ENCODE assay signal across 8 cellular contexts in the genomic region with DNA sequence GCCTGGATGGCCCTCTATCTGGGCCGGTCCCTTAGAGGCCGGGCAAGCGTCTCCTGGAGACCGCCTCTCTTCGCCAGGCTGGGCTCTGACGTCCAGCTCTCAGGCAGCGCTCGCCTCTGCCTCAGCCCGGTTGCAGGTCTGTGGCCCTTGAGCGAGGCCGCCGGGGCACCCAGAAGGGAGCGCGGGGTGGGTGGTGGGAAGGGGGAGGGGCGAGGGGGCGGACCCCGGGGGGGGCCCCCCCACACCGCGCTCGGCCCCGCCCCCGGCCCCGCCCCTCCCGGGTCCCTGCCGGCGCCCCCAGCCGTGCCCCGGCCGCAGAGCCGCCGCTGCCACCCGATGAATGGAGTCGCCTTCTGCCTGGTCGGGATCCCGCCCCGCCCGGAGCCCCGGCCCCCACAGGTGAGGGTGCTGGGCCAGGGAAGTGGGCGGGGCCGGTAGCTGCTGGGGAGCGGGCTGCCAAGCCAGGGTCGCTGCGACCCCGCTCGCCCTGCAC. TPM values are rescaled to one million over a fixed set of nuclear protein-coding genes. Genes with fewer than 3 reads are reported as not detected.
DNase-seq lines count a peak whose midpoint lies in the region; ATAC-seq and TF ChIP-seq lines count a peak whose summit lies in the region.

A gene with protein sequence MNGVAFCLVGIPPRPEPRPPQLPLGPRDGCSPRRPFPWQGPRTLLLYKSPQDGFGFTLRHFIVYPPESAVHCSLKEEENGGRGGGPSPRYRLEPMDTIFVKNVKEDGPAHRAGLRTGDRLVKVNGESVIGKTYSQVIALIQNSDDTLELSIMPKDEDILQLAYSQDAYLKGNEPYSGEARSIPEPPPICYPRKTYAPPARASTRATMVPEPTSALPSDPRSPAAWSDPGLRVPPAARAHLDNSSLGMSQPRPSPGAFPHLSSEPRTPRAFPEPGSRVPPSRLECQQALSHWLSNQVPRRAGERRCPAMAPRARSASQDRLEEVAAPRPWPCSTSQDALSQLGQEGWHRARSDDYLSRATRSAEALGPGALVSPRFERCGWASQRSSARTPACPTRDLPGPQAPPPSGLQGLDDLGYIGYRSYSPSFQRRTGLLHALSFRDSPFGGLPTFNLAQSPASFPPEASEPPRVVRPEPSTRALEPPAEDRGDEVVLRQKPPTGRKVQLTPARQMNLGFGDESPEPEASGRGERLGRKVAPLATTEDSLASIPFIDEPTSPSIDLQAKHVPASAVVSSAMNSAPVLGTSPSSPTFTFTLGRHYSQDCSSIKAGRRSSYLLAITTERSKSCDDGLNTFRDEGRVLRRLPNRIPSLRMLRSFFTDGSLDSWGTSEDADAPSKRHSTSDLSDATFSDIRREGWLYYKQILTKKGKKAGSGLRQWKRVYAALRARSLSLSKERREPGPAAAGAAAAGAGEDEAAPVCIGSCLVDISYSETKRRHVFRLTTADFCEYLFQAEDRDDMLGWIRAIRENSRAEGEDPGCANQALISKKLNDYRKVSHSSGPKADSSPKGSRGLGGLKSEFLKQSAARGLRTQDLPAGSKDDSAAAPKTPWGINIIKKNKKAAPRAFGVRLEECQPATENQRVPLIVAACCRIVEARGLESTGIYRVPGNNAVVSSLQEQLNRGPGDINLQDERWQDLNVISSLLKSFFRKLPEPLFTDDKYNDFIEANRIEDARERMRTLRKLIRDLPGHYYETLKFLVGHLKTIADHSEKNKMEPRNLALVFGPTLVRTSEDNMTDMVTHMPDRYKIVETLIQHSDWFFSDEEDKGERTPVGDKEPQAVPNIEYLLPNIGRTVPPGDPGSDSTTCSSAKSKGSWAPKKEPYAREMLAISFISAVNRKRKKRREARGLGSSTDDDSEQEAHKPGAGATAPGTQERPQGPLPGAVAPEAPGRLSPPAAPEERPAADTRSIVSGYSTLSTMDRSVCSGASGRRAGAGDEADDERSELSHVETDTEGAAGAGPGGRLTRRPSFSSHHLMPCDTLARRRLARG (N-terminal part only) (plus strand): TSS at position 315 of the 493 bp plus-strand sequence. CDS start 22 bp downstream, at position 337.

- H3K4me1 ChIP-seq in SJCRH30 (no peaks in the 10 kb centered on the region), adrenal gland (replicated peaks in 1 of 2) (peaks cover 32 to 52% of the 10 kb centered on the region in 2 donors), neuronal stem cell (ENCODE audit: control insufficient read depth in 2 of 2, insufficient read depth in 1 of 2, low read depth in 1 of 2, low read length in 2 of 2) (peaks cover 14 to 33% of the 10 kb centered on the region in 2 donors), urinary bladder (ENCODE audit: insufficient read depth) (no peaks in the 10 kb centered on the region)

- H3K79me1 ChIP-seq in neuronal stem cell (ENCODE audit: low read depth, low read length), result no peaks in the 10 kb centered on the region

- H3K27ac ChIP-seq in SJCRH30 (no peak within 1 kb of the TSS), adrenal gland (peak within 1 kb of the TSS; percentile 74 to 95 (median 91)), neuronal stem cell (replicated peaks; ENCODE audit: low read length) (no peak within 1 kb of the TSS), urinary bladder (ENCODE audit: low read depth) (peak within 1 kb of the TSS; percentile 90)

- H4K8ac ChIP-seq in neuronal stem cell (ENCODE audit: low read depth, low read length), result no peak within 1 kb of the TSS

- no peak for ATAC-seq in HG03439 (IDR thresholded peaks at IDR 0.05; ENCODE audit: unreplicated experiment)

- no peak for TF ChIP-seq CTCF in GM13977 (IDR thresholded peaks at IDR 0.05; ENCODE audit: extremely low read depth, insufficient read depth, missing control alignments)
- TF ChIP-seq CTCF in adrenal gland (IDR thresholded peaks at IDR 0.05), result no peak

- peak within 1 kb of the TSS; percentile 48 for H3K4me3 ChIP-seq in SJCRH30
- H3K4me3 ChIP-seq in adrenal gland, result peak within 1 kb of the TSS; percentile 80 to 92 (median 88)
- H3K4me3 ChIP-seq in neuronal stem cell (ENCODE audit: low read length in 2 of 2), result peak within 1 kb of the TSS; percentile 50 to 82
- H3K4me3 ChIP-seq in urinary bladder (ENCODE audit: low read depth, low read length), result peak within 1 kb of the TSS; percentile 88

- H2AK5ac ChIP-seq in neuronal stem cell (ENCODE audit: low read depth, low read length), result peak within 1 kb of the TSS; percentile 91

- H2BK12ac ChIP-seq in neuronal stem cell (ENCODE audit: low read length), result peak within 1 kb of the TSS; percentile 63

- H3K9me3 ChIP-seq in SJCRH30 (replicated peaks) (no peaks in the 10 kb centered on the region), adrenal gland (replicated peaks in 1 of 3) (no peaks in the 10 kb centered on the region), neuronal stem cell (replicated peaks in 1 of 2; ENCODE audit: control insufficient read depth in 2 of 2, insufficient read depth in 1 of 2, low read depth in 1 of 2, low read length in 2 of 2) (no peaks in the 10 kb centered on the region)

- intact Hi-C loops in adrenal gland (cut with DNase I), result loop anchor here (10.0 kb wide), 2 partner anchors 57 to 157 kb away; no protein-coding TSS in a partner anchor
- intact Hi-C loops in head of caudate nucleus (cut with DNase I), result loop anchor here (5.0 kb wide), 1 partner anchor 54 kb away; no protein-coding TSS in a partner anchor

- 0% methylated on average over 9 to 42 of the region's 45 CpGs for WGBS in adrenal gland, 4 donors
- WGBS in neuronal stem cell (ENCODE audit: extremely low coverage in 2 of 2, insufficient read length in 2 of 2, insufficient replicate concordance in 1 of 2), 2 donors, result no CpG with 5 or more reads among the region's 45 CpGs
- WGBS in urinary bladder, result under 1% methylated on average over 45 of the region's 45 CpGs

- H3K23ac ChIP-seq in neuronal stem cell (ENCODE audit: low read depth, low read length, poor library complexity), result no peak within 1 kb of the TSS

- H3K4me2 ChIP-seq in neuronal stem cell (ENCODE audit: insufficient read depth, low read length, poor library complexity, severe bottlenecking), result peak within 1 kb of the TSS; percentile 99

- H2BK5ac ChIP-seq in neuronal stem cell (ENCODE audit: low read length), result peak within 1 kb of the TSS; percentile 49

- peak; percentile 78 for DNase-seq in GM13977 (ENCODE audit: low spot score)
- DNase-seq in SJCRH30, result no peak
- DNase-seq in adrenal gland, result peak; percentile 85 to 93 (median 90)
- DNase-seq in head of caudate nucleus, result peak; percentile 64 to 90 (median 78)
- DNase-seq in neuronal stem cell (ENCODE audit: low spot score), result no peak
- no peak for DNase-seq in NCI-H1436 (lab: John Stamatoyannopoulos, UW)

- TF ChIP-seq POLR2A in adrenal gland (IDR thresholded peaks at IDR 0.05), result peak in 1 of 2 donors; percentile 63

- H2BK120ac ChIP-seq in neuronal stem cell (ENCODE audit: low read depth, low read length), result no peak within 1 kb of the TSS

- H4K91ac ChIP-seq in neuronal stem cell (ENCODE audit: low read depth, low read length, poor library complexity), result no peak within 1 kb of the TSS

- peak within 1 kb of the TSS; percentile 53 for H3K4ac ChIP-seq in neuronal stem cell (ENCODE audit: low read length)

- no peaks in the 10 kb centered on the region for H3K36me3 ChIP-seq in SJCRH30
- no peaks in the 10 kb centered on the region for H3K36me3 ChIP-seq in adrenal gland (replicated peaks in 1 of 2)
- H3K36me3 ChIP-seq in neuronal stem cell (replicated peaks in 1 of 2; ENCODE audit: control insufficient read depth in 2 of 2, insufficient read depth in 2 of 2, low read length in 2 of 2), result no peaks in the 10 kb centered on the region
- no peaks in the 10 kb centered on the region for H3K36me3 ChIP-seq in urinary bladder (ENCODE audit: insufficient read depth)

- H3K27me3 ChIP-seq in SJCRH30 (no peaks in the 10 kb centered on the region; the same call in 1 of the 2 replicates), adrenal gland (no peaks in the 10 kb centered on the region), neuronal stem cell (ENCODE audit: control insufficient read depth in 3 of 3, insufficient read depth in 3 of 3, low read depth in 1 of 3, low read length in 3 of 3) (peaks cover 0 to 5% (median 0%) of the 10 kb centered on the region in 3 experiments)

- peak within 1 kb of the TSS; percentile 92 for H3K18ac ChIP-seq in neuronal stem cell (ENCODE audit: low read length)

- H3K9ac ChIP-seq in neuronal stem cell (ENCODE audit: low read depth, low read length, poor library complexity), result peak within 1 kb of the TSS; percentile 83

- H2BK15ac ChIP-seq in neuronal stem cell (ENCODE audit: low read length), result peak within 1 kb of the TSS; percentile 43

- H2AFZ ChIP-seq in neuronal stem cell (ENCODE audit: low read length), result peak within 1 kb of the TSS; percentile 88

- no peak within 1 kb of the TSS for H3K14ac ChIP-seq in neuronal stem cell (ENCODE audit: low read length)

- in situ Hi-C loops in GM13977 (cut with MboI; ENCODE audit: low pct_unique_long_range_greater_than_20kb, low sequenced_read_pairs, unreplicated experiment), result no loop called here

RNA-seq across cellular contexts. Expression of the gene that starts here (rescaled TPM):
- total RNA-seq in SJCRH30 (2014; rRNA removed; shearing (Covaris generic)), result 35.7 and 37.9 TPM in 2 replicates
- total RNA-seq in adrenal gland (10 to 100 TPM; 16.4 to 71.9 (median 29.3) TPM), urinary bladder (53.8 TPM)
- polyA plus RNA-seq in adrenal gland (10 to 100 TPM; 15.8 to 26.9 (median 17.8) TPM), urinary bladder (39.8 TPM)
- polyA plus RNA-seq in neuronal stem cell (2013, experiment 1 of 2), result 15.0 TPM
- polyA plus RNA-seq in neuronal stem cell (2013, experiment 2 of 2), result 15.8 TPM

Comparison
In these comparisons a context has a peak if more than half of its experiments do, and no peak if none do; other contexts are left out.
1. DNase-seq: peak in GM13977 (single experiment), adrenal gland (7 of 7) and head of caudate nucleus (42 of 42); none in SJCRH30 (0 of 2), neuronal stem cell (single experiment) and NCI-H1436 (single experiment).
2. H3K27ac ChIP-seq: peak in adrenal gland (5 of 5) and urinary bladder (single experiment); none in SJCRH30 (single experiment) and neuronal stem cell (single experiment).
3. Peak in every context shown above with its lines, with median percentiles within 50 percentile points of each other: H3K4me3 ChIP-seq.